ENCODE assay signal across 20 cellular contexts in genomic region chr2:30569991-30570390, GRCh38.
"Had no signal": no experiment of that assay in that cellular context is flagged by ENCODE, and none has a peak within 500 bp of the region (broad histone marks: within the 10 kb centered on the region; RNA-seq: fewer than 3 reads in every experiment).

No MANE protein-coding gene starts in this region.

- ATAC-seq: natural killer cell, T-helper 17 cell had no signal

- H3K4me3 ChIP-seq: hepatocyte, left ventricle myocardium inferior, sigmoid colon, tibial artery had no signal

- H3K36me3 ChIP-seq: tibial artery had no signal

- H2AFZ ChIP-seq: hepatocyte had no signal

- H3K27ac ChIP-seq: epithelial cell of prostate, hepatocyte, left ventricle myocardium inferior, sigmoid colon, tibial artery had no signal

- H3K27me3 ChIP-seq: hepatocyte, sigmoid colon, tibial artery had no signal

- H3K9me3 ChIP-seq: left ventricle myocardium inferior, sigmoid colon, tibial artery had no signal

- H3K4me2 ChIP-seq: hepatocyte had no signal

- DNase-seq: activated CD4-positive, alpha-beta T cell treated with anti-CD3 and anti-CD28 coated beads for 4 hours; activated CD4-positive, alpha-beta T cell treated with anti-CD3 and anti-CD28 coated beads, Interleukin-2, amount 50 U/mL, for 48 hours; activated CD4-positive, CD25-positive, alpha-beta regulatory T cell; activated naive CD4-positive, alpha-beta T cell treated with Interleukin-2 at 50 U/mL for 16 hours; activated naive CD8-positive, alpha-beta T cell treated with anti-CD3 and anti-CD28 coated beads for 36 hours; activated T-cell treated with anti-CD3 and anti-CD28 coated beads, Interleukin-2, amount 50 U/mL, for 48 hours; amniotic stem cell; cerebellar nuclear complex; cortex of kidney; glutamatergic neuron; left ventricle myocardium inferior; natural killer cell; retina; sigmoid colon; stimulated activated CD4-positive, alpha-beta T cell treated with anti-CD3 and anti-CD28 coated beads, Interleukin-4, amount 100 ng/mL, for 1 hour; stimulated activated naive CD4-positive, alpha-beta T cell; T-helper 17 cell; tibial artery had no signal
